2 cellular contexts compared by ENCODE assay signal in genomic region chr14:55117816-55118441, GRCh38.
TF ChIP-seq lines count a peak whose summit lies in the region.

No MANE protein-coding gene starts in this region.

TF ChIP-seq in GM12878, 131 proteins besides CTCF, POLR2A, EP300 and RAD21:
- TF ChIP-seq ZBTB4 (CRISPR knock-in tag; IDR thresholded peaks at IDR 0.05) (no peak), RELA (IDR thresholded peaks at IDR 0.05; ENCODE audit: borderline replicate concordance, partially characterized antibody) (no peak), RUNX3 (IDR thresholded peaks at IDR 0.05; ENCODE audit: low read length) (0 out of 2 replicates have a peak, but pooled peaks have one; percentile 6), ZNF274 (IDR thresholded peaks at IDR 0.05; ENCODE audit: insufficient read depth, insufficient read length) (no peak)

TF ChIP-seq in HepG2, 621 proteins besides CTCF, POLR2A, EP300 and RAD21:
- no peak for TF ChIP-seq REL (CRISPR knock-in tag; conservative IDR thresholded peaks at IDR 0.05)
- no peak for TF ChIP-seq ZFP41 (CRISPR knock-in tag; IDR thresholded peaks at IDR 0.05; ENCODE audit: borderline replicate concordance)
- no peak for TF ChIP-seq KDM3A (CRISPR knock-in tag; IDR thresholded peaks at IDR 0.05; ENCODE audit: low read depth)
- TF ChIP-seq DDIT3 (CRISPR knock-in tag; IDR thresholded peaks at IDR 0.05): no peak
- no peak for TF ChIP-seq MZF1 (CRISPR knock-in tag; IDR thresholded peaks at IDR 0.05; ENCODE audit: borderline replicate concordance)
- no peak for TF ChIP-seq RERE (CRISPR knock-in tag; IDR thresholded peaks at IDR 0.05; ENCODE audit: low read depth)
- no peak for TF ChIP-seq TOPORS (CRISPR knock-in tag; IDR thresholded peaks at IDR 0.05)
- no peak for TF ChIP-seq KLF11 (CRISPR knock-in tag; IDR thresholded peaks at IDR 0.05)
- TF ChIP-seq ZNF563 (CRISPR knock-in tag; IDR thresholded peaks at IDR 0.05): no peak
- TF ChIP-seq HOXA9 (CRISPR knock-in tag; IDR thresholded peaks at IDR 0.05; ENCODE audit: borderline replicate concordance): no peak
